ENCODE assay signal across 22 cellular contexts in genomic region chr22:48649466-48649865, GRCh38.
DNase-seq lines count a peak whose midpoint lies in the region; ATAC-seq and TF ChIP-seq lines count a peak whose summit lies in the region.
"Had no signal": no experiment of that assay in that cellular context is flagged by ENCODE, and none has a peak within 500 bp of the region (broad histone marks: within the 10 kb centered on the region; RNA-seq: fewer than 3 reads in every experiment).

No MANE protein-coding gene starts in this region.

- H3K4me1 Mint-ChIP-seq in H9 (0 out of 4 replicates have a peak, but pooled peaks cover 0 to 7% of the 10 kb centered on the region in 2 experiments), neural progenitor cell (peaks cover 2% of the 10 kb centered on the region)
- H3K4me1 Mint-ChIP-seq: CD14-positive monocyte; CD8-positive, alpha-beta memory T cell had no signal

- H3K14ac ChIP-seq in H9 (ENCODE audit: insufficient read depth, low read length), result no peak overlapping the region

- no peaks in the 10 kb centered on the region for H3K23me2 ChIP-seq in H9 (ENCODE audit: insufficient read length, low read depth, low read length, poor library complexity, severe bottlenecking)

- H2BK120ac ChIP-seq in H9 (ENCODE audit: low read depth, low read length, poor library complexity, severe bottlenecking), result no peak overlapping the region

- no peak overlapping the region for H2AK5ac ChIP-seq in H9 (ENCODE audit: insufficient read length, low read length)

- no peak overlapping the region for H4K8ac ChIP-seq in H9 (replicated peaks; ENCODE audit: insufficient read length, low read depth, low read length)

- no peaks in the 10 kb centered on the region for H3K79me1 ChIP-seq in H9 (ENCODE audit: insufficient read depth, low read depth, low read length, poor library complexity, severe bottlenecking)

- H3K9me3 ChIP-seq in right atrium auricular region (no peaks in the 10 kb centered on the region), H9 (ENCODE audit: control insufficient read depth, low read depth, low read length) (no peaks in the 10 kb centered on the region), neural progenitor cell (ENCODE audit: low read depth) (no peaks in the 10 kb centered on the region)
- H3K9me3 ChIP-seq: A549; BLaER1 treated with 17β-estradiol and CSF1 and Interleukin-3, amounts not matched to agents 10 nM and 100 nM had no signal

- H3K27ac Mint-ChIP-seq in H9 (peak overlapping the region in 2 of 3 experiments; percentile 47 to 73; a peak in 1 of 7 replicates), neural progenitor cell (peak overlapping the region; percentile 40)
- H3K27ac Mint-ChIP-seq: CD14-positive monocyte; CD4-positive, alpha-beta T cell; CD8-positive, alpha-beta memory T cell had no signal

- H3K4ac ChIP-seq in H9 (ENCODE audit: low read depth, low read length), result no peak overlapping the region

- H3K9me3 Mint-ChIP-seq in H9 (no peaks in the 10 kb centered on the region), neural progenitor cell (no peaks in the 10 kb centered on the region)
- H3K9me3 Mint-ChIP-seq: CD4-positive, alpha-beta T cell had no signal

- H3K56ac ChIP-seq in H9 (ENCODE audit: insufficient read length, low read depth, low read length), result no peak overlapping the region

- no peak overlapping the region for H2BK5ac ChIP-seq in H9 (ENCODE audit: insufficient read length, low read length)

- H3K27me3 ChIP-seq in right atrium auricular region (no peaks in the 10 kb centered on the region), H9 (ENCODE audit: insufficient read depth, low read length) (no peaks in the 10 kb centered on the region), neural progenitor cell (no peaks in the 10 kb centered on the region)
- H3K27me3 ChIP-seq: BE2C; BLaER1 treated with 17β-estradiol and CSF1 and Interleukin-3, amounts not matched to agents 10 nM and 100 nM had no signal

- H3K9ac ChIP-seq in H9 (ENCODE audit: extremely low read depth, insufficient read length, low read length), result no peak overlapping the region
- no peak overlapping the region for H3K9ac ChIP-seq in neural progenitor cell
- H3K9ac ChIP-seq: BLaER1 treated with 17β-estradiol and CSF1 and Interleukin-3, amounts not matched to agents 10 nM and 100 nM had no signal

- H4K91ac ChIP-seq in H9 (ENCODE audit: insufficient read length, low read depth, low read length), result no peak overlapping the region

- H3T11ph ChIP-seq in H9 (ENCODE audit: low read length), result no peak overlapping the region

- H2BK12ac ChIP-seq in H9 (ENCODE audit: insufficient read length, low read depth, low read length), result no peak overlapping the region

- no peaks in the 10 kb centered on the region for H4K20me1 ChIP-seq in H9 (ENCODE audit: control insufficient read depth, insufficient read depth, insufficient read length)
- peaks cover 11% of the 10 kb centered on the region for H4K20me1 ChIP-seq in neural progenitor cell (ENCODE audit: low read depth)

- H3K79me2 ChIP-seq in H9 (ENCODE audit: insufficient read depth, low read length) (no peaks in the 10 kb centered on the region), neural progenitor cell (ENCODE audit: low read depth) (no peaks in the 10 kb centered on the region)

- H3K4me3 Mint-ChIP-seq in H9 (no peak overlapping the region), neural progenitor cell (no peak overlapping the region)
- H3K4me3 Mint-ChIP-seq: CD14-positive monocyte; CD4-positive, alpha-beta T cell; CD8-positive, alpha-beta memory T cell had no signal

- no peak overlapping the region for H2AFZ ChIP-seq in H9 (ENCODE audit: low read length)
- H2AFZ ChIP-seq in neural progenitor cell (replicated peaks), result no peak overlapping the region

- no peaks in the 10 kb centered on the region for H3F3A ChIP-seq in neural progenitor cell (ENCODE audit: low read depth)

- H2BK20ac ChIP-seq in H9 (ENCODE audit: low read depth, low read length, poor library complexity, severe bottlenecking), result no peak overlapping the region

- no peak overlapping the region for H2BK15ac ChIP-seq in H9 (ENCODE audit: low read depth, low read length)

- H3K27me3 Mint-ChIP-seq in H9 (ENCODE audit: low read depth), result no peaks in the 10 kb centered on the region; the same call in 1 of the 2 replicates
- no peaks in the 10 kb centered on the region for H3K27me3 Mint-ChIP-seq in neural progenitor cell (ENCODE audit: insufficient read depth, low read depth)
- H3K27me3 Mint-ChIP-seq: CD4-positive, alpha-beta T cell; CD8-positive, alpha-beta memory T cell had no signal

- no peak overlapping the region for H4K5ac ChIP-seq in H9 (ENCODE audit: insufficient read length, low read depth, low read length)

- H3K18ac ChIP-seq in H9 (ENCODE audit: insufficient read length, low read depth, low read length), result no peak overlapping the region

- DNase-seq in Right ventricle myocardium superior (peak; percentile 33), right atrium auricular region (ENCODE audit: low spot score) (no peak), H9 (no peak), neural progenitor cell (ENCODE audit: low spot score) (no peak)
- DNase-seq: 8988T; ACHN; AML-193; BE2C; CD4-positive, alpha-beta T cell; CD8-positive, alpha-beta memory T cell; DMS 273 treated with DMSO at 0.1 percent for 48 hours; DMS79; EL; GDM1; H7 had no signal

- H3K23ac ChIP-seq in H9 (ENCODE audit: insufficient read length, low read depth, low read length), result no peak overlapping the region

- H3K4me1 ChIP-seq in right atrium auricular region, result no peaks in the 10 kb centered on the region
- H3K4me1 ChIP-seq in H9 (ENCODE audit: insufficient read depth, low read length), result no peaks in the 10 kb centered on the region
- no peaks in the 10 kb centered on the region for H3K4me1 ChIP-seq in neural progenitor cell
- H3K4me1 ChIP-seq: A549, BE2C had no signal

- H3K27ac ChIP-seq in right atrium auricular region, result no peak overlapping the region
- H3K27ac ChIP-seq in H9 (ENCODE audit: insufficient read length, low read depth, low read length), result no peak overlapping the region
- no peak overlapping the region for H3K27ac ChIP-seq in neural progenitor cell
- H3K27ac ChIP-seq: A549; BLaER1 treated with 17β-estradiol and CSF1 and Interleukin-3, amounts not matched to agents 10 nM and 100 nM had no signal

- intact Hi-C loops in Right ventricle myocardium superior (cut with DNase I), result no loop called here

- no peak overlapping the region for H3K4me3 ChIP-seq in right atrium auricular region
- no peak overlapping the region for H3K4me3 ChIP-seq in neural progenitor cell
- H3K4me3 ChIP-seq: A549; BLaER1 treated with 17β-estradiol and CSF1 and Interleukin-3, amounts not matched to agents 10 nM and 100 nM; GM12878 had no signal

- no CpG with 5 or more reads among the region's 16 CpGs for WGBS in H9 (ENCODE audit: extremely low coverage, insufficient read length, low lambda C conversion rate)

- TF ChIP-seq CTCF in right atrium auricular region (IDR thresholded peaks at IDR 0.05) (no peak), H9 (conservative IDR thresholded peaks at IDR 0.05) (no peak), neural progenitor cell (IDR thresholded peaks at IDR 0.05) (no peak)

- H3K36me3 ChIP-seq in right atrium auricular region (no peaks in the 10 kb centered on the region), neural progenitor cell (no peaks in the 10 kb centered on the region)
- H3K36me3 ChIP-seq: BE2C; BLaER1 treated with 17β-estradiol and CSF1 and Interleukin-3, amounts not matched to agents 10 nM and 100 nM had no signal

- no peak for ATAC-seq in Right ventricle myocardium superior (ENCODE audit: poor library complexity)
- no peak for ATAC-seq in GM19467 (IDR thresholded peaks at IDR 0.05; ENCODE audit: unreplicated experiment)
- no peak for ATAC-seq in HG03460 (IDR thresholded peaks at IDR 0.05; ENCODE audit: unreplicated experiment)
- ATAC-seq: A549, GM12878, HCT116 had no signal

- H3K36me3 Mint-ChIP-seq in H9 (ENCODE audit: insufficient read depth in 1 of 3, low read depth in 3 of 3) (peaks cover 3 to 6% (median 5%) of the 10 kb centered on the region in 3 experiments; a peak in 5 of 7 replicates), neural progenitor cell (no peaks in the 10 kb centered on the region)
- H3K36me3 Mint-ChIP-seq: CD14-positive monocyte; CD8-positive, alpha-beta memory T cell had no signal

- no peak overlapping the region for H3K4me2 ChIP-seq in H9 (ENCODE audit: insufficient read depth, insufficient read length, low read length)
- no peak overlapping the region for H3K4me2 ChIP-seq in neural progenitor cell
- H3K4me2 ChIP-seq: A549; BLaER1 treated with 17β-estradiol and CSF1 and Interleukin-3, amounts not matched to agents 10 nM and 100 nM had no signal
